In the genomic region with DNA sequence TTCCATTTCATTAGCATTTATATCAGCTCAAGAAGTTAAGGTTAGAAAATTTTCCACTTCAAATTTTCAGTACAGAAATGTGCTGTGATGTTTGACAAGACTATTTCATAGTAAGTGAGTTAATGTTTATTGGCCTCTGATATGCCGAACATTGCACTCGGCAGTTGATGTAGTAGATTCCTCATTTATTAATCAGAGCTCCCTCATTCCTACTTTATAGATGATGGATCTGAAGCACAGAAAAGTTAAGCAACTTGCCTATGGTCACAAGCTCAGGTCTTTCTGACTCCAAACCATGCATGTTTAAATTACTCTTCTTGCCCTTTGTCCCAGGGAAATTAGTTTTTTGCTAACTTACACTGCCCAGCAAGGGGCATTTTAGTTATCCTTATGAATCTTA, we compare ENCODE assay signal across 23 cellular contexts.
DNase-seq lines count a peak whose midpoint lies in the region; ATAC-seq and TF ChIP-seq lines count a peak whose summit lies in the region.
"Had no signal": no experiment of that assay in that cellular context is flagged by ENCODE, and none has a peak within 500 bp of the region (broad histone marks: within the 10 kb centered on the region; RNA-seq: fewer than 3 reads in every experiment).

No MANE protein-coding gene starts in this region.

- H3K36me3 ChIP-seq in smooth muscle cell (ENCODE audit: low read depth): peaks cover 18% of the 10 kb centered on the region

- no peak overlapping the region for H3K4me3 Mint-ChIP-seq in activated CD4-positive, alpha-beta memory T cell treated with anti-CD3 and anti-CD28 coated beads for 36 hours
- no peak overlapping the region for H3K4me3 Mint-ChIP-seq in activated CD4-positive, alpha-beta memory T cell treated with anti-CD3 and anti-CD28 coated beads, Interleukin-2, amount 10 ng/mL, durations not matched to agents 7 days and 5 days
- H3K4me3 Mint-ChIP-seq: activated CD8-positive, alpha-beta memory T cell treated with anti-CD3 and anti-CD28 coated beads, Interleukin-2, amount 10 ng/mL, durations not matched to agents 7 days and 5 days; CD8-positive, alpha-beta T cell; neural crest cell had no signal

- H3K27me3 ChIP-seq in dorsolateral prefrontal cortex (no peaks in the 10 kb centered on the region), smooth muscle cell (ENCODE audit: low read depth) (no peaks in the 10 kb centered on the region)
- H3K27me3 ChIP-seq: Peyer's patch, suprapubic skin, vagina had no signal

- ATAC-seq in HG03039 (IDR thresholded peaks at IDR 0.05; ENCODE audit: unreplicated experiment): no peak
- ATAC-seq: A549; activated CD8-positive, alpha-beta memory T cell treated with anti-CD3 and anti-CD28 coated beads, Interleukin-2, amount 10 ng/mL, durations not matched to agents 7 days and 5 days; CD8-positive, alpha-beta T cell; left colon; psoas muscle had no signal

- CTCF ChIA-PET in activated CD4-positive, alpha-beta memory T cell treated with anti-CD3 and anti-CD28 coated beads for 36 hours (lab: Charles Lee): interaction anchor here (0.8 kb wide), 1 partner anchor 15 kb away, joined by 3 read pairs; no protein-coding TSS in a partner anchor
- CTCF ChIA-PET in activated CD4-positive, alpha-beta memory T cell treated with anti-CD3 and anti-CD28 coated beads, Interleukin-2, amount 10 ng/mL, durations not matched to agents 7 days and 5 days (lab: Charles Lee): interaction anchor here (1.0 to 1.2 kb wide), 2 partner anchors 15 to 29 kb away, joined by 3 read pairs; no protein-coding TSS in a partner anchor

- no peaks in the 10 kb centered on the region for H3K79me2 ChIP-seq in smooth muscle cell (ENCODE audit: low read depth)

- peaks cover 8% of the 10 kb centered on the region for H3K4me1 Mint-ChIP-seq in activated CD4-positive, alpha-beta memory T cell treated with anti-CD3 and anti-CD28 coated beads for 36 hours (ENCODE audit: low read depth)
- H3K4me1 Mint-ChIP-seq in activated CD4-positive, alpha-beta memory T cell treated with anti-CD3 and anti-CD28 coated beads, Interleukin-2, amount 10 ng/mL, durations not matched to agents 7 days and 5 days: peaks cover 20% of the 10 kb centered on the region

- no peak overlapping the region for H3K4me2 ChIP-seq in smooth muscle cell
- H3K4me2 ChIP-seq: A549 had no signal

- H3K9me3 Mint-ChIP-seq in activated CD4-positive, alpha-beta memory T cell treated with anti-CD3 and anti-CD28 coated beads for 36 hours: no peaks in the 10 kb centered on the region
- H3K9me3 Mint-ChIP-seq in activated CD4-positive, alpha-beta memory T cell treated with anti-CD3 and anti-CD28 coated beads, Interleukin-2, amount 10 ng/mL, durations not matched to agents 7 days and 5 days: no peaks in the 10 kb centered on the region
- H3K9me3 Mint-ChIP-seq: CD8-positive, alpha-beta T cell; neural crest cell had no signal

- WGBS in smooth muscle cell (ENCODE audit: low lambda C conversion rate): 81% methylated on average over 2 of the region's 2 CpGs

- intact Hi-C loops in activated CD4-positive, alpha-beta memory T cell treated with anti-CD3 and anti-CD28 coated beads for 36 hours (cut with micrococcal nuclease): no loop called here
- intact Hi-C loops in dorsolateral prefrontal cortex (cut with DNase I): no loop called here

- H3K9me3 ChIP-seq in smooth muscle cell (replicated peaks; ENCODE audit: low read depth): no peaks in the 10 kb centered on the region
- H3K9me3 ChIP-seq: A549, Peyer's patch, psoas muscle, suprapubic skin, vagina had no signal

- H3K4me1 ChIP-seq in smooth muscle cell (ENCODE audit: low read depth): peaks cover 15% of the 10 kb centered on the region

- no peaks in the 10 kb centered on the region for H3K27me3 Mint-ChIP-seq in activated CD4-positive, alpha-beta memory T cell treated with anti-CD3 and anti-CD28 coated beads for 36 hours
- no peaks in the 10 kb centered on the region for H3K27me3 Mint-ChIP-seq in activated CD4-positive, alpha-beta memory T cell treated with anti-CD3 and anti-CD28 coated beads, Interleukin-2, amount 10 ng/mL, durations not matched to agents 7 days and 5 days
- H3K27me3 Mint-ChIP-seq: activated CD8-positive, alpha-beta memory T cell treated with anti-CD3 and anti-CD28 coated beads, Interleukin-2, amount 10 ng/mL, durations not matched to agents 7 days and 5 days had no signal

- H3K9ac ChIP-seq in smooth muscle cell (ENCODE audit: low read depth): no peak overlapping the region

- no peaks in the 10 kb centered on the region for H3F3A ChIP-seq in smooth muscle cell (ENCODE audit: low read depth)

- H3K36me3 Mint-ChIP-seq in activated CD4-positive, alpha-beta memory T cell treated with anti-CD3 and anti-CD28 coated beads for 36 hours: peaks cover 41% of the 10 kb centered on the region
- peaks cover 56% of the 10 kb centered on the region for H3K36me3 Mint-ChIP-seq in activated CD4-positive, alpha-beta memory T cell treated with anti-CD3 and anti-CD28 coated beads, Interleukin-2, amount 10 ng/mL, durations not matched to agents 7 days and 5 days (ENCODE audit: low read depth)

- H3K27ac ChIP-seq in dorsolateral prefrontal cortex (peak overlapping the region in 30 of 59 donors; percentile 1 to 89 (median 66)), smooth muscle cell (ENCODE audit: low read depth) (no peak overlapping the region)
- H3K27ac ChIP-seq: A549, Peyer's patch, psoas muscle, suprapubic skin, vagina had no signal

- DNase-seq in activated CD4-positive, alpha-beta memory T cell treated with anti-CD3 and anti-CD28 coated beads for 36 hours: no peak
- no peak for DNase-seq in activated CD4-positive, alpha-beta memory T cell treated with anti-CD3 and anti-CD28 coated beads, Interleukin-2, amount 10 ng/mL, durations not matched to agents 7 days and 5 days
- DNase-seq in HCEC 1CT: peak; percentile 83
- no peak for DNase-seq in dorsolateral prefrontal cortex
- peak; percentile 71 for DNase-seq in renal cortical epithelial cell (ENCODE audit: low read depth)
- DNase-seq in MV-4-11 (lab: John Stamatoyannopoulos, UW): no peak
- no peak for DNase-seq in smooth muscle cell (lab: John Stamatoyannopoulos, UW; ENCODE audit: unreplicated experiment)
- DNase-seq: activated CD8-positive, alpha-beta memory T cell treated with anti-CD3 and anti-CD28 coated beads, Interleukin-2, amount 10 ng/mL, durations not matched to agents 7 days and 5 days; activated gamma-delta T cell treated with Interleukin-2 at 50 U/mL for 16 hours; anterior cingulate cortex; CD8-positive, alpha-beta T cell; left colon; midbrain; NCI-H2029; NCI-H446 treated with DMSO at 0.1 percent for 48 hours; Peyer's patch; psoas muscle; T1000 had no signal

- no peak overlapping the region for H2AFZ ChIP-seq in smooth muscle cell (ENCODE audit: low read depth)

- peak overlapping the region; percentile 68 for H3K27ac Mint-ChIP-seq in activated CD4-positive, alpha-beta memory T cell treated with anti-CD3 and anti-CD28 coated beads for 36 hours
- H3K27ac Mint-ChIP-seq in activated CD4-positive, alpha-beta memory T cell treated with anti-CD3 and anti-CD28 coated beads, Interleukin-2, amount 10 ng/mL, durations not matched to agents 7 days and 5 days: no peak overlapping the region
- H3K27ac Mint-ChIP-seq: activated CD8-positive, alpha-beta memory T cell treated with anti-CD3 and anti-CD28 coated beads, Interleukin-2, amount 10 ng/mL, durations not matched to agents 7 days and 5 days; CD8-positive, alpha-beta T cell had no signal

- H3K4me3 ChIP-seq in dorsolateral prefrontal cortex: no peak overlapping the region
- no peak overlapping the region for H3K4me3 ChIP-seq in smooth muscle cell
- H3K4me3 ChIP-seq: A549, Peyer's patch, psoas muscle, suprapubic skin, vagina had no signal

- TF ChIP-seq CTCF in dorsolateral prefrontal cortex (IDR thresholded peaks at IDR 0.05 in 54 of 56, conservative IDR thresholded peaks at IDR 0.05 in 2 of 56; ENCODE audit: low read depth in 1 of 56, partially characterized antibody in 56 of 56) (no peak), smooth muscle cell (IDR thresholded peaks at IDR 0.05; ENCODE audit: borderline replicate concordance, insufficient read depth, poor library complexity, severe bottlenecking) (no peak)

- POLR2A ChIA-PET in activated CD4-positive, alpha-beta memory T cell treated with anti-CD3 and anti-CD28 coated beads for 36 hours (lab: Charles Lee): no interaction called here
- POLR2A ChIA-PET in activated CD4-positive, alpha-beta memory T cell treated with anti-CD3 and anti-CD28 coated beads, Interleukin-2, amount 10 ng/mL, durations not matched to agents 7 days and 5 days (lab: Charles Lee): interaction anchor here (1.3 to 1.5 kb wide), 2 partner anchors 58 to 92 kb away, joined by 3 to 4 read pairs; a partner anchor contains a TSS

- no peaks in the 10 kb centered on the region for H4K20me1 ChIP-seq in smooth muscle cell (ENCODE audit: low read depth)

Comparison
In these comparisons a context has a peak if more than half of its experiments do, and no peak if none do; other contexts are left out.
1. DNase-seq: peak in HCEC 1CT (single experiment) and renal cortical epithelial cell (single experiment); none in activated CD4-positive, alpha-beta memory T cell treated with anti-CD3 and anti-CD28 coated beads for 36 hours (single experiment), activated CD4-positive, alpha-beta memory T cell treated with anti-CD3 and anti-CD28 coated beads, Interleukin-2, amount 10 ng/mL, durations not matched to agents 7 days and 5 days (single experiment), dorsolateral prefrontal cortex (0 of 10), MV-4-11 (single experiment) and smooth muscle cell (single experiment).